In the genomic region with DNA sequence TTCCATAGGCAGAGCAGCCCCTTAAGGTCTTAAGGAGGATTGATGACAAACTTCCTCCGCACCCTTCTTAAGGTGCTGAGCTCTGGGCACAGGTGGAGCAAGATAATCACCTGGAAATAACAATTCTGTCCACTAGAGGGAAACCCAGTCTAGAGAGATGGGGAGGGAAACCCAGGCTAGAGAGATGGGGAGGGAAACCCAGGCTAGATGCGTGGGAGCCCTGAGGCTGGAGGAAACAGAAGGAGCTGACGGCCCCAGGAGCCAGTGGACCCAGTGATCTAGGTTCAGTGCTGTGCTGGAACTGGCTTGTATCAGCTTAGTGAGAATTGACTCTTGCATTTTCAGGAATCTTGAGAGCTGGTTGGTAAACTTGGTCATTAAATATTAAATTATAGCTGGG, we compare ENCODE assay signal across 1 cellular context.
TF ChIP-seq lines count a peak whose summit lies in the region.

No MANE protein-coding gene starts in this region.

TF ChIP-seq in H1, 55 proteins besides CTCF, POLR2A, EP300 and RAD21:
- TF ChIP-seq GABPA (IDR thresholded peaks at IDR 0.05; ENCODE audit: borderline replicate concordance, insufficient read depth, low read length) = no peak
- no peak for TF ChIP-seq KDM4A (IDR thresholded peaks at IDR 0.05; ENCODE audit: low read depth, low read length, severe bottlenecking)
- no peak for TF ChIP-seq BRCA1 (IDR thresholded peaks at IDR 0.05; ENCODE audit: low read depth, low read length)
- no peak for TF ChIP-seq FOSL1 (IDR thresholded peaks at IDR 0.05; ENCODE audit: insufficient read depth, low read depth, low read length)
- TF ChIP-seq NRF1 (IDR thresholded peaks at IDR 0.05; ENCODE audit: low read depth, low read length) = no peak
- no peak for TF ChIP-seq TEAD4 (IDR thresholded peaks at IDR 0.05; ENCODE audit: low read depth, low read length)
